ENCODE assay signal across 2 cellular contexts in the genomic region with DNA sequence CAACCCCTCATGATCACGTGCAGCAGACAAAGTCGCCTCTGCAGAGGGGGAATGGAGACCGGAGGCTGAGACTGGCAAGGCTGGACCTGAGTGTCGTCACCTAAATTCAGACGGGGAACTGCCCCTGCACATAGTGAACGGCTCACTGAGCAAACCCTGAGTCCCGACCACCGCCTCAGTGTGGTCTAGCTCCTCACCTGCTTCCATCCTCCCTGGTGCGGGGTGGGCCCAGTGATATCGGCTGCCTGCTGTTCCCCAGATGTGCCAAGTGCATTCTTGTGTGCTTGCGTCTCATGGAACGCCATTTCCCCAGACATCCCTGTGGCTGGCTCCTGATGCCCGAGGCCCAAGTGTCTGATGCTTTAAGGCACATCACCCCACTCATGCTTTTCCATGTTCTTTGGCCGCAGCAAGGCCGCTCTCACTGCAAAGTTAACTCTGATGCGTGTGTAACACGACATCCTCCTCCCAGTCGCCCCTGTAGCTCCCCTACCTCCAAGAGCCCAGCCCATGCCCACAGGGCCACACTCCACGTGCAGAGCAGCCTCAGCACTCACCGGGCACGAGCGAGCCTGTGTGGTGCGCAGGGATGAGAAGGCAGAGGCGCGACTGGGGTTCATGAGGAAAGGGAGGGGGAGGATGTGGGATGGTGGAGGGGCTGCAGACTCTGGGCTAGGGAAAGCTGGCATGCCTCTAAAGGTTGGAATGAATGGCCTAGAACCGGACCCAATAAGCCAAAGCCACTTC. TPM values are rescaled to one million over a fixed set of nuclear protein-coding genes. Genes with fewer than 3 reads are reported as not detected.
"Had no signal": no experiment of that assay in that cellular context is flagged by ENCODE, and none has a peak within 500 bp of the region (broad histone marks: within the 10 kb centered on the region; RNA-seq: fewer than 3 reads in every experiment).

No MANE protein-coding gene starts in this region.

RNA-seq across cellular contexts. Expression of a gene that starts 47.6 kb away (rescaled TPM):
- total RNA-seq: bronchial epithelial cell, chondrocyte had no signal
